Comparison of ENCODE assay signal across 18 cellular contexts in genomic region chr20:57177636-57178280, GRCh38.
DNase-seq lines count a peak whose midpoint lies in the region; ATAC-seq and TF ChIP-seq lines count a peak whose summit lies in the region.
"Had no signal": no experiment of that assay in that cellular context is flagged by ENCODE, and none has a peak within 500 bp of the region (broad histone marks: within the 10 kb centered on the region; RNA-seq: fewer than 3 reads in every experiment).

No MANE protein-coding gene starts in this region.

- H3K4me1 ChIP-seq in BLaER1, result peaks cover 38% of the 10 kb centered on the region
- H3K4me1 ChIP-seq in GM23338 (ENCODE audit: insufficient read depth), result peaks cover 11% of the 10 kb centered on the region; the same call in 1 of the 2 replicates
- H3K4me1 ChIP-seq in neural progenitor cell, result no peaks in the 10 kb centered on the region
- no peaks in the 10 kb centered on the region for H3K4me1 ChIP-seq in sigmoid colon

- H3F3A ChIP-seq in GM23338 (replicated peaks; ENCODE audit: low read depth) (no peaks in the 10 kb centered on the region), neural progenitor cell (ENCODE audit: low read depth) (no peaks in the 10 kb centered on the region)

- H3K4me1 Mint-ChIP-seq in GM23338, result peaks cover 17% of the 10 kb centered on the region
- H3K4me1 Mint-ChIP-seq in WTC11, result peaks cover 30% of the 10 kb centered on the region
- peaks cover 34% of the 10 kb centered on the region for H3K4me1 Mint-ChIP-seq in neural progenitor cell
- H3K4me1 Mint-ChIP-seq: CD4-positive, CD25-positive, alpha-beta regulatory T cell had no signal

- H3K4me3 Mint-ChIP-seq in GM23338 (no peak overlapping the region), WTC11 (no peak overlapping the region), neural progenitor cell (no peak overlapping the region)
- H3K4me3 Mint-ChIP-seq: CD4-positive, CD25-positive, alpha-beta regulatory T cell; HFFc6 had no signal

- no peak overlapping the region for H3K4me3 ChIP-seq in BLaER1
- no peak overlapping the region for H3K4me3 ChIP-seq in GM23338
- no peak overlapping the region for H3K4me3 ChIP-seq in neural progenitor cell
- H3K4me3 ChIP-seq in sigmoid colon, result no peak overlapping the region
- H3K4me3 ChIP-seq: K562 had no signal

- H3K9me3 ChIP-seq in BLaER1, result no peaks in the 10 kb centered on the region
- no peaks in the 10 kb centered on the region for H3K9me3 ChIP-seq in neural progenitor cell (ENCODE audit: low read depth)
- no peaks in the 10 kb centered on the region for H3K9me3 ChIP-seq in sigmoid colon

- peak overlapping the region; percentile 54 for H3K27ac ChIP-seq in BLaER1
- no peak overlapping the region for H3K27ac ChIP-seq in GM23338 (ENCODE audit: low read depth)
- H3K27ac ChIP-seq in neural progenitor cell, result no peak overlapping the region
- no peak overlapping the region for H3K27ac ChIP-seq in sigmoid colon

- DNase-seq in GM23338 (ENCODE audit: low spot score) (no peak), WTC11 (ENCODE audit: low spot score) (no peak), neural progenitor cell (ENCODE audit: low spot score) (no peak), sigmoid colon (no peak)
- DNase-seq: 8988T; C1 segment of cervical spinal cord; CD4-positive, CD25-positive, alpha-beta regulatory T cell; DMS153; DMS79; GDM1; HFFc6; IMR-90 had no signal

- H3K36me3 Mint-ChIP-seq in GM23338 (ENCODE audit: low read depth) (no peaks in the 10 kb centered on the region), WTC11 (peaks cover 5% of the 10 kb centered on the region; the same call in 1 of the 2 replicates), neural progenitor cell (peaks cover 34% of the 10 kb centered on the region)
- H3K36me3 Mint-ChIP-seq: CD4-positive, CD25-positive, alpha-beta regulatory T cell had no signal

- intact Hi-C loops in sigmoid colon (cut with DNase I), result no loop called here

- no peak overlapping the region for H2AFZ ChIP-seq in GM23338
- no peak overlapping the region for H2AFZ ChIP-seq in neural progenitor cell (replicated peaks)

- H3K9ac ChIP-seq in BLaER1, result no peak overlapping the region
- H3K9ac ChIP-seq in neural progenitor cell, result no peak overlapping the region

- CTCF ChIA-PET in WTC11 (lab: Charles Lee), result interaction anchor here (0.7 to 1.9 kb wide), 2 partner anchors 155 to 169 kb away, joined by 3 to 8 read pairs; no protein-coding TSS in a partner anchor

- H3K79me2 ChIP-seq in GM23338 (replicated peaks; ENCODE audit: insufficient read depth) (no peaks in the 10 kb centered on the region), neural progenitor cell (ENCODE audit: low read depth) (no peaks in the 10 kb centered on the region)

- H4K20me1 ChIP-seq in BLaER1, result no peaks in the 10 kb centered on the region
- no peaks in the 10 kb centered on the region; the same call in 1 of the 2 replicates for H4K20me1 ChIP-seq in GM23338 (replicated peaks; ENCODE audit: insufficient read depth)
- no peaks in the 10 kb centered on the region for H4K20me1 ChIP-seq in neural progenitor cell (ENCODE audit: low read depth)

- no peak for ATAC-seq in GM23338
- no peak for ATAC-seq in WTC11
- ATAC-seq in HG03469 (IDR thresholded peaks at IDR 0.05; ENCODE audit: unreplicated experiment), result no peak
- no peak for ATAC-seq in GM21381 (IDR thresholded peaks at IDR 0.05; ENCODE audit: unreplicated experiment)
- ATAC-seq in GM21786 (IDR thresholded peaks at IDR 0.05; ENCODE audit: unreplicated experiment), result no peak
- ATAC-seq: HCT116 had no signal

- TF ChIP-seq CTCF in GM23338 (conservative IDR thresholded peaks at IDR 0.05; ENCODE audit: low read depth in 2 of 2) (no peak), WTC11 (IDR thresholded peaks at IDR 0.05) (no peak), neural progenitor cell (IDR thresholded peaks at IDR 0.05) (no peak), sigmoid colon (IDR thresholded peaks at IDR 0.05) (no peak)

- H3K36me3 ChIP-seq in BLaER1 (no peaks in the 10 kb centered on the region), GM23338 (ENCODE audit: insufficient read depth) (no peaks in the 10 kb centered on the region), neural progenitor cell (no peaks in the 10 kb centered on the region), sigmoid colon (no peaks in the 10 kb centered on the region)

- no peak for TF ChIP-seq POLR2A in sigmoid colon (IDR thresholded peaks at IDR 0.05)

- TF ChIP-seq EP300 in sigmoid colon (IDR thresholded peaks at IDR 0.05), result no peak

- H3K27me3 ChIP-seq in BLaER1 (no peaks in the 10 kb centered on the region), GM23338 (ENCODE audit: insufficient read depth) (no peaks in the 10 kb centered on the region), neural progenitor cell (no peaks in the 10 kb centered on the region), sigmoid colon (no peaks in the 10 kb centered on the region)

- POLR2A ChIA-PET in WTC11 (lab: Charles Lee), result no interaction called here

- H3K9me3 Mint-ChIP-seq in GM23338, result no peaks in the 10 kb centered on the region
- no peaks in the 10 kb centered on the region for H3K9me3 Mint-ChIP-seq in WTC11
- no peaks in the 10 kb centered on the region for H3K9me3 Mint-ChIP-seq in neural progenitor cell
- H3K9me3 Mint-ChIP-seq: HFFc6 had no signal

- H3K27ac Mint-ChIP-seq in GM23338, result 0 out of 2 replicates have a peak overlapping the region, but pooled peaks have one; percentile 19
- H3K27ac Mint-ChIP-seq in WTC11, result 0 out of 2 replicates have a peak overlapping the region, but pooled peaks have one; percentile 12
- peak overlapping the region; percentile 30 for H3K27ac Mint-ChIP-seq in neural progenitor cell
- H3K27ac Mint-ChIP-seq: HFFc6 had no signal

- peaks cover 9% of the 10 kb centered on the region for H3K27me3 Mint-ChIP-seq in GM23338 (ENCODE audit: insufficient read depth, low read depth, poor library complexity)
- no peaks in the 10 kb centered on the region for H3K27me3 Mint-ChIP-seq in WTC11 (ENCODE audit: low read depth)
- no peaks in the 10 kb centered on the region for H3K27me3 Mint-ChIP-seq in neural progenitor cell (ENCODE audit: insufficient read depth, low read depth)
- H3K27me3 Mint-ChIP-seq: CD4-positive, CD25-positive, alpha-beta regulatory T cell had no signal

- H3K4me2 ChIP-seq in BLaER1 (peak overlapping the region; percentile 79), GM23338 (no peak overlapping the region), neural progenitor cell (no peak overlapping the region)

- H3K9me2 ChIP-seq in GM23338 (ENCODE audit: insufficient read depth), result no peaks in the 10 kb centered on the region

- 88 to 89% methylated on average over 19 of the region's 19 CpGs for WGBS in sigmoid colon, 2 donors

TF ChIP-seq in GM23338, 12 proteins besides CTCF, POLR2A, EP300 and RAD21 (continues in another document):
- TF ChIP-seq JUNB (IDR thresholded peaks at IDR 0.05; ENCODE audit: unreplicated experiment) (no peak), EZH2 (IDR thresholded peaks at IDR 0.05; ENCODE audit: low read depth, unreplicated experiment) (no peak), REST (IDR thresholded peaks at IDR 0.05; ENCODE audit: unreplicated experiment) (no peak)

TF ChIP-seq in WTC11, 78 proteins besides CTCF, POLR2A, EP300 and RAD21 (continues in another document):
- TF ChIP-seq JAZF1 (CRISPR knock-in tag; IDR thresholded peaks at IDR 0.05) (no peak), ZNF317 (CRISPR knock-in tag; IDR thresholded peaks at IDR 0.05; ENCODE audit: borderline replicate concordance, low read depth) (no peak), IRF2 (CRISPR knock-in tag; IDR thresholded peaks at IDR 0.05; ENCODE audit: borderline replicate concordance, low read depth) (no peak), MYBL2 (CRISPR knock-in tag; IDR thresholded peaks at IDR 0.05) (no peak), ZNF532 (CRISPR knock-in tag; IDR thresholded peaks at IDR 0.05; ENCODE audit: borderline replicate concordance) (no peak)
